In the genomic region with DNA sequence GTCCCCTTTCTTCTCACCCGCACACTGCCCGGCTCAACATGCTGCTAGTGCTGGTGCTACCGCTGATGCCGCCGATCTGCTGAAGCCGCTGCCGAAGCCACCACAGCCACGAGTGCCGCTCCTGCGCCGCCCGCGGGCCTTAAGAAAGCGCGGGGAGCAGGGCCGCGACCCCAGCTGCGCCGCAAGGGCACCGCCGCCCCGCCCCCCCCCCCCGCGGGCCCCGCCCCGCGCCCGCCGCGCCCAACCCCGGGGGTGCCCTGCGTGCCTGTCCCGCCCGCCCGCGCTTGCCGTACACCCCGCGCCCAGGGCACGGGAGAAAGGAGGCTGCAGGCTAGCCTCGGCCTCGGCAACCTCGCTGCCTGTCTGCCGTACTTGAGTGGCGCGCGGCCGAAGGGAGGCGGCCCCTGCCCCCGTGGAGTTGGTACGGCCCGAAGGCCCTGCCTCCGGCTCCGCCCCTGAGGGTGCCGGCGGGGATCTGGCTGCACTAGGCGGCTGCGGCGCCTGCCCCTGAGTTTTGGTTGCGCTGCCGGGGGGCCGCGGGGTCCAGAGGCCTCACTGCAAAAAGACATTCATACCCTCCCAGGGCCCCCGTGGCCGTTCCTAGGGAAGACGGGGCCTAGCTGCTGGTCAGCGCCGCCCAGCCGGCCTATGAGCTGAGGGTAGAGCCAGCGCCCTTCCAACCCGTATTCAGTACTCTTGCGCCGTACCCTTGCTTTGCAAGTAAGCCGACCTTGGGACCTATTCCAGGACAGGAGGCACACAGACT, we compare ENCODE assay signal across 8 cellular contexts. TPM values are rescaled to one million over a fixed set of nuclear protein-coding genes. Genes with fewer than 3 reads are reported as not detected.
DNase-seq lines count a peak whose midpoint lies in the region; ATAC-seq and TF ChIP-seq lines count a peak whose summit lies in the region.

TSS of gene SOD2 (minus strand) at position 114 of the 766 bp plus-strand sequence. CDS start at position 40, 74 bp downstream.

- H3K36me3 Mint-ChIP-seq in brain: peaks cover 21% of the 10 kb centered on the region

- ATAC-seq in GM18519 (IDR thresholded peaks at IDR 0.05; ENCODE audit: low FRiP score, unreplicated experiment) (peak; percentile 69), HG03039 (IDR thresholded peaks at IDR 0.05; ENCODE audit: unreplicated experiment) (peak; percentile 69)

- H3K4me3 Mint-ChIP-seq in brain: peak within 1 kb of the TSS; percentile 91 to 98 (median 95)

- H3K27me3 Mint-ChIP-seq in brain: peaks cover 7% of the 10 kb centered on the region

- H3K4me3 ChIP-seq in iPS-11a (ENCODE audit: low read depth, low read length) (peak within 1 kb of the TSS; percentile 72), skeletal muscle cell (ENCODE audit: low read depth, low read length) (peak within 1 kb of the TSS; percentile 71)

- peak within 1 kb of the TSS; percentile 95 to 97 (median 96) for H3K27ac Mint-ChIP-seq in brain

- DNase-seq in 8988T: peak; percentile 77
- peak; percentile 68 for DNase-seq in NCI-H2107 (lab: John Stamatoyannopoulos, UW)
- DNase-seq in UCSD-AML1 (lab: John Stamatoyannopoulos, UW; ENCODE audit: unreplicated experiment): peak; percentile 90
- no peak for DNase-seq in skeletal muscle cell (ENCODE audit: low read depth)

- no peak for TF ChIP-seq CTCF in brain (conservative IDR thresholded peaks at IDR 0.05)

- H3K4me1 Mint-ChIP-seq in brain: peaks cover 49% of the 10 kb centered on the region

- no peaks in the 10 kb centered on the region for H3K9me3 Mint-ChIP-seq in brain

RNA-seq across cellular contexts. Expression of gene SOD2, which starts in this region (rescaled TPM):
- 109 TPM for polyA plus RNA-seq in brain (ENCODE audit: insufficient read depth, low read depth, low replicate concordance)
